ENCODE assay signal across 8 cellular contexts in the genomic region with DNA sequence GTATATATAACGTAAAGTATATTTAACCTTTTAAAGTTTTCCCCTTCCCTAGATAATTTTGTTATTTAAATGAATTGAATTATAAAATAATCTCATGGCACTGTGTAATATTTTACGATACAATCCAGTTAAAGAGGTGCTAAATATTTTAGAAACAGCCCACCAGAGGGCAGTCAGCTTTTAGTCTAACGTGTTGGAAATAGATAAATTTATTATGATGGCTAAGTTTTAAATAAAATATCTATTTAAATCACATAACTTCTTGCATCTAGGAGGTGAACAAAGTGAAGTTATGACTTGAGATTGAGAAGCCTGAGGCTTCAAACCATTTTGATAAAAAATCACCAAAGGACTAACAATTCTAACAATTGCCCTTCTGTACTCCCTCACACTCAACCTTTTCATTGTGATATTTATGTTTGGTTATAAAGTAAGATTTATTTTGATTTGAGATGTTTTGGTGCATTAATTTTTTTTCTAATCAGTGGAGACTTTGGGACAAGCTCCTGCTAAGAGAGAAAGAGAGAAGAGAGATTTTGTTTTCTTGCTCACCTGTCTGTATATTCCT.
DNase-seq lines count a peak whose midpoint lies in the region; ATAC-seq and TF ChIP-seq lines count a peak whose summit lies in the region.

No MANE protein-coding gene starts in this region.

- no peak for ATAC-seq in activated CD4-positive, alpha-beta T cell treated with anti-CD3 and anti-CD28 coated beads for 36 hours
- ATAC-seq in GM21381 (IDR thresholded peaks at IDR 0.05; ENCODE audit: unreplicated experiment): no peak
- ATAC-seq in HG02798 (IDR thresholded peaks at IDR 0.05; ENCODE audit: poor library complexity, unreplicated experiment): no peak

- H3K4me3 Mint-ChIP-seq in activated CD4-positive, alpha-beta T cell treated with anti-CD3 and anti-CD28 coated beads for 36 hours: no peak overlapping the region

- no peaks in the 10 kb centered on the region for H3K9me3 ChIP-seq in esophagus squamous epithelium

- intact Hi-C loops in activated CD4-positive, alpha-beta T cell treated with anti-CD3 and anti-CD28 coated beads for 36 hours (cut with DNase I, micrococcal nuclease): loop anchor here (1.0 to 5.0 kb wide), 8 partner anchors 171 to 826 kb away; a partner anchor contains a TSS
- intact Hi-C loops in esophagus squamous epithelium (cut with DNase I): loop anchor here (10.0 kb wide), 3 partner anchors 248 to 518 kb away; a partner anchor contains a TSS

- 2 to 5% methylated on average over 3 of the region's 3 CpGs for WGBS in esophagus squamous epithelium, 2 donors

- no peaks in the 10 kb centered on the region for H3K36me3 ChIP-seq in esophagus squamous epithelium

- CTCF ChIA-PET in activated CD4-positive, alpha-beta T cell treated with anti-CD3 and anti-CD28 coated beads for 36 hours (lab: Charles Lee): interaction anchor here (0.6 to 2.0 kb wide), 9 partner anchors 11 to 511 kb away, joined by 3 to 6 read pairs (median 3); no protein-coding TSS in a partner anchor

- peak; percentile 46 for DNase-seq in activated CD4-positive, alpha-beta T cell treated with anti-CD3 and anti-CD28 coated beads for 36 hours
- no peak for DNase-seq in activated CD4-positive, alpha-beta T cell treated with anti-CD3 and anti-CD28 coated beads for 1 hour
- DNase-seq in LNCaP clone FGC (ENCODE audit: low read depth) (no peak), SK-MEL-5 (ENCODE audit: low read depth, low spot score) (peak; percentile 61), esophagus squamous epithelium (lab: John Stamatoyannopoulos, UW) (no peak), retinal pigment epithelial cell (ENCODE audit: low read depth) (peak; percentile 2)

- in situ Hi-C loops in SK-MEL-5 (cut with HindIII; ENCODE audit: low pct_unique_long_range_greater_than_20kb, low sequenced_read_pairs): loop anchor here (10.0 to 25.0 kb wide), 2 partner anchors 256 to 482 kb away; no protein-coding TSS in a partner anchor

- peaks cover under 1% of the 10 kb centered on the region for H3K4me1 Mint-ChIP-seq in activated CD4-positive, alpha-beta T cell treated with anti-CD3 and anti-CD28 coated beads for 36 hours

- H3K27ac ChIP-seq in esophagus squamous epithelium: no peak overlapping the region

- TF ChIP-seq POLR2A in esophagus squamous epithelium (IDR thresholded peaks at IDR 0.05): no peak

- H3K4me1 ChIP-seq in esophagus squamous epithelium: no peaks in the 10 kb centered on the region

- no peak overlapping the region for H3K4me3 ChIP-seq in LNCaP clone FGC (ENCODE audit: low read depth, low read length)
- H3K4me3 ChIP-seq in esophagus squamous epithelium: no peak overlapping the region
- no peak overlapping the region for H3K4me3 ChIP-seq in retinal pigment epithelial cell (ENCODE audit: low read length)

- no peaks in the 10 kb centered on the region for H3K9me3 Mint-ChIP-seq in activated CD4-positive, alpha-beta T cell treated with anti-CD3 and anti-CD28 coated beads for 36 hours (ENCODE audit: low read depth)

- H3K27me3 Mint-ChIP-seq in activated CD4-positive, alpha-beta T cell treated with anti-CD3 and anti-CD28 coated beads for 36 hours: peaks cover 32% of the 10 kb centered on the region

- H3K27ac Mint-ChIP-seq in activated CD4-positive, alpha-beta T cell treated with anti-CD3 and anti-CD28 coated beads for 36 hours: no peak overlapping the region

- no peaks in the 10 kb centered on the region for H3K36me3 Mint-ChIP-seq in activated CD4-positive, alpha-beta T cell treated with anti-CD3 and anti-CD28 coated beads for 36 hours (ENCODE audit: low read depth)

- POLR2A ChIA-PET in activated CD4-positive, alpha-beta T cell treated with anti-CD3 and anti-CD28 coated beads for 36 hours (lab: Charles Lee): no interaction called here

- peaks cover 0 to 75% (median 8%) of the 10 kb centered on the region in 4 donors for H3K27me3 ChIP-seq in esophagus squamous epithelium

- peak; percentile 56 for TF ChIP-seq CTCF in LNCaP clone FGC (IDR thresholded peaks at IDR 0.05; ENCODE audit: control insufficient read depth, extremely low read depth, insufficient read depth)
- peak; percentile 19 to 52 (median 42) for TF ChIP-seq CTCF in esophagus squamous epithelium (IDR thresholded peaks at IDR 0.05)
- peak; percentile 54 for TF ChIP-seq CTCF in retinal pigment epithelial cell (conservative IDR thresholded peaks at IDR 0.05; ENCODE audit: low read depth, low read length)

Comparison
In these comparisons a context has a peak if more than half of its experiments do, and no peak if none do; other contexts are left out.
1. DNase-seq: peak in activated CD4-positive, alpha-beta T cell treated with anti-CD3 and anti-CD28 coated beads for 36 hours (single experiment), SK-MEL-5 (single experiment) and retinal pigment epithelial cell (single experiment); none in activated CD4-positive, alpha-beta T cell treated with anti-CD3 and anti-CD28 coated beads for 1 hour (single experiment), LNCaP clone FGC (single experiment) and esophagus squamous epithelium (single experiment).
2. Peak in every context shown above with its lines, with median percentiles within 50 percentile points of each other: CTCF ChIP-seq.